8 cellular contexts compared by ENCODE assay signal in genomic region chr1:226185153-226186036, GRCh38. TPM values are rescaled to one million over a fixed set of nuclear protein-coding genes. Genes with fewer than 3 reads are reported as not detected.
DNase-seq lines count a peak whose midpoint lies in the region; ATAC-seq, FAIRE-seq and TF ChIP-seq lines count a peak whose summit lies in the region.

No MANE protein-coding gene starts in this region.

- H3K36me3 ChIP-seq in astrocyte (ENCODE audit: insufficient read depth, low read length) (peaks cover 2% of the 10 kb centered on the region), upper lobe of right lung (no peaks in the 10 kb centered on the region)

- 10 to 15% methylated on average over 13 of the region's 13 CpGs for WGBS in lower leg skin, 2 donors

- H3K9me3 Mint-ChIP-seq in astrocyte (ENCODE audit: unreplicated experiment): no peaks in the 10 kb centered on the region

- no peaks in the 10 kb centered on the region for H3K27me3 ChIP-seq in astrocyte (ENCODE audit: insufficient read depth, low read length)
- H3K27me3 ChIP-seq in upper lobe of right lung: no peaks in the 10 kb centered on the region

- peaks cover 67% of the 10 kb centered on the region for H3K79me2 ChIP-seq in astrocyte (ENCODE audit: insufficient read depth, low read length)

- peak overlapping the region; percentile 64 for H3K27ac Mint-ChIP-seq in astrocyte (ENCODE audit: unreplicated experiment)

- peaks cover 14% of the 10 kb centered on the region for H3K4me1 ChIP-seq in astrocyte (ENCODE audit: insufficient read depth, low read length)
- peaks cover 34% of the 10 kb centered on the region for H3K4me1 ChIP-seq in upper lobe of right lung

- H3K9me3 ChIP-seq in astrocyte (ENCODE audit: insufficient read depth, low read depth, low read length) (no peaks in the 10 kb centered on the region), upper lobe of right lung (no peaks in the 10 kb centered on the region)

- H3K4me3 ChIP-seq in astrocyte (ENCODE audit: insufficient read depth, low read depth, low read length) (peak overlapping the region; percentile 92), lower leg skin (ENCODE audit: low read depth, poor library complexity, severe bottlenecking) (peak overlapping the region; percentile 91), upper lobe of right lung (peak overlapping the region; percentile 75)

- H2AFZ ChIP-seq in astrocyte (ENCODE audit: low read depth, low read length): no peak overlapping the region

- no peak for TF ChIP-seq POLR2A in lower leg skin (IDR thresholded peaks at IDR 0.05)

- peak overlapping the region; percentile 95 for H3K9ac ChIP-seq in astrocyte (ENCODE audit: low read length)

- FAIRE-seq in astrocyte (lab: Jason Lieb, UNC): no peak

- H3K36me3 Mint-ChIP-seq in astrocyte (ENCODE audit: low read depth, unreplicated experiment): peaks cover 9% of the 10 kb centered on the region

- peak overlapping the region; percentile 90 for H3K4me2 ChIP-seq in astrocyte (ENCODE audit: low read length)

- peak; percentile 34 for DNase-seq in AG08396 (ENCODE audit: low spot score)
- DNase-seq in HS-5 (ENCODE audit: low read depth): peak; percentile 23
- peak; percentile 30 for DNase-seq in astrocyte (ENCODE audit: low read depth)
- no peak for DNase-seq in lower leg skin (ENCODE audit: low spot score in 2 of 2)
- DNase-seq in upper lobe of right lung: no peak
- no peak for DNase-seq in HPDE6-E6E7 (ENCODE audit: extremely low spot score)

- H3K27ac ChIP-seq in astrocyte (ENCODE audit: low read depth, low read length): peak overlapping the region; percentile 85
- H3K27ac ChIP-seq in upper lobe of right lung: peak overlapping the region; percentile 89

- H4K20me1 ChIP-seq in astrocyte (ENCODE audit: insufficient read depth, low read length): peaks cover 50% of the 10 kb centered on the region

- no peaks in the 10 kb centered on the region for H3K27me3 Mint-ChIP-seq in astrocyte (ENCODE audit: low read depth, unreplicated experiment)

- intact Hi-C loops in lower leg skin (cut with DNase I; ENCODE audit: low total_unique reads): no loop called here
- intact Hi-C loops in upper lobe of right lung (cut with DNase I): no loop called here

- no peak for TF ChIP-seq CTCF in astrocyte (IDR thresholded peaks at IDR 0.05; ENCODE audit: insufficient read depth, low read depth, low read length)
- TF ChIP-seq CTCF in lower leg skin (IDR thresholded peaks at IDR 0.05): no peak
- no peak for TF ChIP-seq CTCF in upper lobe of right lung (IDR thresholded peaks at IDR 0.05)

- peaks cover 24% of the 10 kb centered on the region for H3K4me1 Mint-ChIP-seq in astrocyte (ENCODE audit: low read depth, unreplicated experiment)

- peak overlapping the region; percentile 96 for H3K4me3 Mint-ChIP-seq in astrocyte (ENCODE audit: unreplicated experiment)

- ATAC-seq in upper lobe of right lung (no peak), HG03432 (IDR thresholded peaks at IDR 0.05; ENCODE audit: unreplicated experiment) (no peak), HG03108 (IDR thresholded peaks at IDR 0.05; ENCODE audit: unreplicated experiment) (no peak)

RNA-seq across cellular contexts. Expression of gene ACBD3, which starts 1.1 kb away (rescaled TPM):
- total RNA-seq in astrocyte (66.7 and 69.4 TPM in 2 replicates), lower leg skin (10 to 100 TPM; 39.7 to 57.6 (median 49.9) TPM), upper lobe of right lung (42.2 TPM)

RNA-seq across cellular contexts. Expression of gene MIXL1, which starts 38.1 kb away (rescaled TPM):
- total RNA-seq in astrocyte: 0.16 TPM in 1 of 2 replicates, not detected in the other
- total RNA-seq in lower leg skin: not detected
- total RNA-seq in upper lobe of right lung: not detected

Comparison
In these comparisons a context has a peak if more than half of its experiments do, and no peak if none do; other contexts are left out.
1. DNase-seq: peak in AG08396 (single experiment), HS-5 (single experiment) and astrocyte (single experiment); none in lower leg skin (0 of 2), upper lobe of right lung (single experiment) and HPDE6-E6E7 (single experiment).
2. Peak in every context shown above with its lines, with median percentiles within 50 percentile points of each other: H3K4me3 ChIP-seq.